ENCODE assay signal across 1 cellular context in genomic region chr2:65576278-65576677, GRCh38.
TF ChIP-seq lines count a peak whose summit lies in the region.

No MANE protein-coding gene starts in this region.

TF ChIP-seq in endothelial cell of umbilical vein, 7 proteins besides CTCF, POLR2A, EP300 and RAD21:
- TF ChIP-seq GATA2 (IDR thresholded peaks at IDR 0.05; ENCODE audit: insufficient read depth, insufficient read length, low read depth, low read length), result no peak
- no peak for TF ChIP-seq MAX (IDR thresholded peaks at IDR 0.05; ENCODE audit: insufficient read depth, insufficient read length)
- TF ChIP-seq EZH2 (IDR thresholded peaks at IDR 0.05; ENCODE audit: borderline replicate concordance, low read depth, low read length, severe bottlenecking), result no peak
- no peak for TF ChIP-seq MYC (IDR thresholded peaks at IDR 0.05; ENCODE audit: low read depth, low read length)
- no peak for TF ChIP-seq POLR2AphosphoS5 (IDR thresholded peaks at IDR 0.05; ENCODE audit: insufficient read depth, low read depth, low read length)
- no peak for TF ChIP-seq JUN (IDR thresholded peaks at IDR 0.05; ENCODE audit: borderline replicate concordance, insufficient read depth, insufficient read length, low read depth)
- no peak for TF ChIP-seq FOS (IDR thresholded peaks at IDR 0.05; ENCODE audit: borderline replicate concordance, insufficient read depth, low read length)
